ENCODE assay signal across 2 cellular contexts in the genomic region with DNA sequence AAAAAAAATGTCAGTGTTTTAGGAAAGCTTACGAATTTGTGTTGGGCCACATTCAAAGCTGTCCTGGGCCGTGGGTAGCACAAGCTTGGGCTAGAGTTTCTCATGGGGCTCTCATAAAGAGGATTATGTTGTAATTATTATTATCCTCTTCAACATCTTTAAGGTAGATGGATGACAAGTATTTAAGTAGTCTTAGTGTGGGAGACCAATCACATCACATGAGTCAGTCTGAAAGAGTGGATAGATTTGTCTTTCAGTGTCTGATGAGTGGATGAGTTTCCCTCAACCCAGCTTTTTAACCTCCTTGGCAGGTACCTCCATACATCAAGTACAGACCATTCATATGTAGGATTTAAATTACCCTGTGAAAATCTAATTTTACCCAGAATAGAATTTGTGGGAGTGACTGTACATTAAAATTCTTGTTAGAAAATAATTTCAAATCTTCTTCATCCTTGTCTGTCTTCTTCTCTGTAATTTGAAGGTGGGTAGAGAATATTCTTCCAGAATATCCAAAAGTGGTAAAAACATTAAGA.
TF ChIP-seq lines count a peak whose summit lies in the region.

No MANE protein-coding gene starts in this region.

TF ChIP-seq in SK-N-SH treated with all-trans-retinoic acid at 6 μM for 48 hours, 23 proteins besides CTCF, POLR2A, EP300 and RAD21:
- peak; percentile 70; the same call in 1 of the 2 replicates for TF ChIP-seq ZNF70 (CRISPR knock-in tag; IDR thresholded peaks at IDR 0.05)
- TF ChIP-seq PPARA (CRISPR knock-in tag; IDR thresholded peaks at IDR 0.05; ENCODE audit: borderline replicate concordance): no peak

TF ChIP-seq in SK-N-SH, 30 proteins besides CTCF, POLR2A, EP300 and RAD21:
- TF ChIP-seq GATA2 (CRISPR knock-in tag; IDR thresholded peaks at IDR 0.05) (no peak), CHD2 (IDR thresholded peaks at IDR 0.05; ENCODE audit: low read length, partially characterized antibody) (no peak), RXRA (IDR thresholded peaks at IDR 0.05; ENCODE audit: borderline replicate concordance, low read depth) (no peak)
- TF ChIP-seq, protein P1, sequence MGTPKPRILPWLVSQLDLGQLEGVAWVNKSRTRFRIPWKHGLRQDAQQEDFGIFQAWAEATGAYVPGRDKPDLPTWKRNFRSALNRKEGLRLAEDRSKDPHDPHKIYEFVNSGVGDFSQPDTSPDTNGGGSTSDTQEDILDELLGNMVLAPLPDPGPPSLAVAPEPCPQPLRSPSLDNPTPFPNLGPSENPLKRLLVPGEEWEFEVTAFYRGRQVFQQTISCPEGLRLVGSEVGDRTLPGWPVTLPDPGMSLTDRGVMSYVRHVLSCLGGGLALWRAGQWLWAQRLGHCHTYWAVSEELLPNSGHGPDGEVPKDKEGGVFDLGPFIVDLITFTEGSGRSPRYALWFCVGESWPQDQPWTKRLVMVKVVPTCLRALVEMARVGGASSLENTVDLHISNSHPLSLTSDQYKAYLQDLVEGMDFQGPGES (IDR thresholded peaks at IDR 0.05; ENCODE audit: low read depth, low read length): no peak
